ENCODE assay signal across 20 cellular contexts in the genomic region with DNA sequence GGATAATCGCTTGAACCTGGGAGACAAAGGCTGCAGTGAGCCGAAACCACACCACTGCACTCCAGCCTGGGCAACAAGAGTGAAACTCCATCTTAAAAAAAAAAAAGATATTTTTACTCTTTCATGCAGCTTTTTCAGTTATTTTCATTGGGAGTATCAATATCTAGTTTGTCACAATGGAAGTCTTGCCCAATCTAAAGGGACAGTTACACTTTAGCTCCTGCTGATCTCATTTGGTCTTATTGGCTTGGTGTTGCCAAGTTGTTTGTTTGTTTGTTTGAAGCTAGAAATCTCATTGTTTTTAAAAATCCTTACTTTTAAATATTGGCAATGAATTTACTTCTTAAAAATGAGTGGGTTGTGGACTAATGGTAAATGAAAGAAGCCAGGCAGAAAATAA.
"Had no signal": no experiment of that assay in that cellular context is flagged by ENCODE, and none has a peak within 500 bp of the region (broad histone marks: within the 10 kb centered on the region; RNA-seq: fewer than 3 reads in every experiment).

No MANE protein-coding gene starts in this region.

- H3K27ac ChIP-seq: upper lobe of right lung had no signal

- ATAC-seq: activated CD4-positive, CD25-positive, alpha-beta regulatory T cell treated with anti-CD3 and anti-CD28 coated beads, Interleukin-2, amount 50 U/mL, for 24 hours; upper lobe of right lung had no signal

- DNase-seq: activated CD4-positive, alpha-beta T cell treated with anti-CD3 and anti-CD28 coated beads, Interleukin-2, amount 50 U/mL, for 1 hour; activated CD8-positive, alpha-beta memory T cell treated with anti-CD3 and anti-CD28 coated beads for 24 hours; activated effector memory CD4-positive, alpha-beta T cell treated with Interleukin-2 at 50 U/mL for 16 hours; activated naive CD4-positive, alpha-beta T cell treated with anti-CD3 and anti-CD28 coated beads, Interleukin-2, amount 50 U/mL, for 16 hours; central memory CD4-positive, alpha-beta T cell; cortex of kidney; effector CD4-positive, alpha-beta T cell; esophagus squamous epithelium; foreskin melanocyte; head of caudate nucleus; kidney glomerular epithelial cell; midbrain; naive B cell; SK-N-SH; stimulated activated CD4-positive, alpha-beta T cell treated with anti-CD3 and anti-CD28 coated beads, Interleukin-4, amount 100 ng/mL, for 1 hour; stimulated activated naive CD4-positive, alpha-beta T cell treated with Interleukin-2 at 50 U/mL for 16 hours; T-helper 1 cell; T1000; upper lobe of right lung had no signal

- H3K9ac ChIP-seq: SK-N-SH had no signal

- H3K4me2 ChIP-seq: SK-N-SH had no signal

- H3K4me3 Mint-ChIP-seq: naive B cell had no signal

- H3K27me3 ChIP-seq: esophagus squamous epithelium, upper lobe of right lung had no signal

- H3K9me3 ChIP-seq: esophagus squamous epithelium, SK-N-SH, upper lobe of right lung had no signal

- H3K4me3 ChIP-seq: esophagus squamous epithelium, upper lobe of right lung had no signal

- H3K9me3 Mint-ChIP-seq: naive B cell had no signal

- H3K4me1 ChIP-seq: esophagus squamous epithelium, upper lobe of right lung had no signal

- H3K27me3 Mint-ChIP-seq: naive B cell had no signal
